In genomic region chr20:44642203-44643153, GRCh38 we compare ENCODE assay signal across 7 cellular contexts. TPM values are rescaled to one million over a fixed set of nuclear protein-coding genes. Genes with fewer than 3 reads are reported as not detected.
DNase-seq lines count a peak whose midpoint lies in the region; ATAC-seq and TF ChIP-seq lines count a peak whose summit lies in the region.

No MANE protein-coding gene starts in this region.

- peak overlapping the region; percentile 92 for H3K27ac ChIP-seq in RWPE2 (ENCODE audit: poor library complexity, severe bottlenecking)
- peak overlapping the region; percentile 91 for H3K27ac ChIP-seq in brain microvascular endothelial cell
- H3K27ac ChIP-seq in iPS-18a (ENCODE audit: low read length): peak overlapping the region; percentile 42
- H3K27ac ChIP-seq in sigmoid colon: peak overlapping the region; percentile 70 to 77 (median 75)

- peaks cover 38% of the 10 kb centered on the region for H3K4me1 ChIP-seq in RWPE2 (ENCODE audit: insufficient read depth, poor library complexity, severe bottlenecking)
- H3K4me1 ChIP-seq in iPS-18a (ENCODE audit: control insufficient read depth, low read depth, low read length): peaks cover 16% of the 10 kb centered on the region
- peaks cover 0 to 44% (median 33%) of the 10 kb centered on the region in 4 donors for H3K4me1 ChIP-seq in sigmoid colon

- ATAC-seq in RWPE2 (ENCODE audit: low read depth) (peak; percentile 64), GM18861 (IDR thresholded peaks at IDR 0.05; ENCODE audit: unreplicated experiment) (no peak)

- DNase-seq in GM06990 (ENCODE audit: extremely low read depth, insufficient read length) (peak; percentile 75), HuH-7 (ENCODE audit: low spot score) (peak; percentile 43), RWPE2 (ENCODE audit: low spot score) (peak; percentile 94), brain microvascular endothelial cell (peak; percentile 86), sigmoid colon (peak; percentile 90)

- intact Hi-C loops in sigmoid colon (cut with DNase I): no loop called here

- peak in 1 of 4 donors; percentile 1 for TF ChIP-seq EP300 in sigmoid colon (IDR thresholded peaks at IDR 0.05)

- in situ Hi-C loops in brain microvascular endothelial cell (cut with HindIII; ENCODE audit: low pct_ligation_motif_present, low sequenced_read_pairs): no loop called here

- H3K36me3 ChIP-seq in GM06990 (ENCODE audit: control insufficient read depth, insufficient read depth, low read length): peaks cover 9% of the 10 kb centered on the region
- H3K36me3 ChIP-seq in RWPE2 (ENCODE audit: low read depth): no peaks in the 10 kb centered on the region
- no peaks in the 10 kb centered on the region for H3K36me3 ChIP-seq in brain microvascular endothelial cell (replicated peaks)
- no peaks in the 10 kb centered on the region for H3K36me3 ChIP-seq in iPS-18a (ENCODE audit: control insufficient read depth, low read depth, low read length)
- no peaks in the 10 kb centered on the region for H3K36me3 ChIP-seq in sigmoid colon

- H3K9me3 ChIP-seq in RWPE2 (ENCODE audit: severe bottlenecking) (no peaks in the 10 kb centered on the region), iPS-18a (ENCODE audit: control insufficient read depth, low read depth, low read length) (no peaks in the 10 kb centered on the region), sigmoid colon (no peaks in the 10 kb centered on the region)

- H3K4me3 ChIP-seq in GM06990 (replicated peaks; ENCODE audit: low read depth, low read length) (peak overlapping the region; percentile 21), RWPE2 (ENCODE audit: severe bottlenecking) (no peak overlapping the region), brain microvascular endothelial cell (ENCODE audit: low read depth, low read length) (peak overlapping the region; percentile 26), iPS-18a (ENCODE audit: low read length) (no peak overlapping the region), sigmoid colon (peak overlapping the region in 3 of 4 donors; percentile 4 to 29 (median 20))

- WGBS in sigmoid colon, 2 donors: 16 to 20% methylated on average over 17 of the region's 17 CpGs

- TF ChIP-seq CTCF in GM06990 (IDR thresholded peaks at IDR 0.05; ENCODE audit: insufficient read depth, low read length, poor library complexity, severe bottlenecking) (peak; percentile 50), RWPE2 (IDR thresholded peaks at IDR 0.05; ENCODE audit: poor library complexity, severe bottlenecking) (peak; percentile 49), brain microvascular endothelial cell (IDR thresholded peaks at IDR 0.05; ENCODE audit: low read depth, low read length, missing control alignments) (peak; percentile 10), sigmoid colon (IDR thresholded peaks at IDR 0.05) (no peak)

- peak overlapping the region; percentile 40 for H3K9ac ChIP-seq in iPS-18a (ENCODE audit: low read length)

- TF ChIP-seq POLR2A in sigmoid colon (IDR thresholded peaks at IDR 0.05): no peak

- H3K27me3 ChIP-seq in GM06990 (replicated peaks; ENCODE audit: control insufficient read depth, insufficient read depth, low read length): no peaks in the 10 kb centered on the region
- H3K27me3 ChIP-seq in RWPE2 (ENCODE audit: insufficient read depth, poor library complexity, severe bottlenecking): no peaks in the 10 kb centered on the region
- H3K27me3 ChIP-seq in brain microvascular endothelial cell (replicated peaks): no peaks in the 10 kb centered on the region
- no peaks in the 10 kb centered on the region for H3K27me3 ChIP-seq in iPS-18a (ENCODE audit: control insufficient read depth, insufficient read depth, low read length)
- H3K27me3 ChIP-seq in sigmoid colon: no peaks in the 10 kb centered on the region

RNA-seq across cellular contexts. Expression of gene ADA, which starts 9.0 kb away (rescaled TPM):
- 10 to 100 TPM in 3 of 4 donors, 1 to 10 TPM in 1; 4.3 to 17.1 (median 11.7) TPM for total RNA-seq in sigmoid colon
- 10 to 100 TPM in 1 of 3 donors, 1 to 10 TPM in 2; 2.5 to 13.8 (median 4.8) TPM for polyA plus RNA-seq in sigmoid colon

Comparison
In these comparisons a context has a peak if more than half of its experiments do, and no peak if none do; other contexts are left out.
1. DNase-seq: peak in every context shown above with its lines; median percentile 94 in RWPE2; 90 in sigmoid colon; 86 in brain microvascular endothelial cell; 75 in GM06990; 43 in HuH-7.
2. H3K4me3 ChIP-seq: peak in GM06990 (single experiment), brain microvascular endothelial cell (single experiment) and sigmoid colon (3 of 4); none in RWPE2 (single experiment) and iPS-18a (single experiment).
3. CTCF ChIP-seq: peak in GM06990 (single experiment), RWPE2 (single experiment) and brain microvascular endothelial cell (single experiment); none in sigmoid colon (0 of 4).
4. H3K27ac ChIP-seq: peak in every context shown above with its lines; median percentile 92 in RWPE2; 91 in brain microvascular endothelial cell; 75 in sigmoid colon; 42 in iPS-18a.